ENCODE assay signal across 1 cellular context in genomic region chr9:4555251-4555650, GRCh38.
TF ChIP-seq lines count a peak whose summit lies in the region.

No MANE protein-coding gene starts in this region.

TF ChIP-seq in HEK293, 187 proteins besides CTCF, POLR2A, EP300 and RAD21 (continued from another document):
- TF ChIP-seq PRDM6 (tag by site-specific recombination; IDR thresholded peaks at IDR 0.05) (peak; percentile 55; the same call in 1 of the 2 replicates), ZSCAN30 (tag by site-specific recombination; IDR thresholded peaks at IDR 0.05) (no peak), ZNF214 (tag by site-specific recombination; IDR thresholded peaks at IDR 0.05; ENCODE audit: borderline replicate concordance) (no peak; the same call in 1 of the 2 replicates), ZNF843 (tag by site-specific recombination; IDR thresholded peaks at IDR 0.05) (peak; percentile 61; the same call in 1 of the 2 replicates), ZNF624 (tag by site-specific recombination; IDR thresholded peaks at IDR 0.05) (no peak), ZNF362 (tag by site-specific recombination; IDR thresholded peaks at IDR 0.05) (no peak), ZNF555 (tag by site-specific recombination; conservative IDR thresholded peaks at IDR 0.05) (no peak), EGR2 (tag by site-specific recombination; IDR thresholded peaks at IDR 0.05; ENCODE audit: low read depth) (no peak), SCRT2 (tag by site-specific recombination; IDR thresholded peaks at IDR 0.05) (no peak), ZNF266 (tag by site-specific recombination; IDR thresholded peaks at IDR 0.05; ENCODE audit: low read depth) (no peak), ZNF18 (tag by site-specific recombination; IDR thresholded peaks at IDR 0.05) (no peak), ZSCAN4 (tag by site-specific recombination; IDR thresholded peaks at IDR 0.05) (no peak), ZBTB48 (tag by site-specific recombination; IDR thresholded peaks at IDR 0.05) (no peak), ZNF629 (tag by site-specific recombination; IDR thresholded peaks at IDR 0.05) (peak; percentile 42; the same call in 1 of the 2 replicates), ZNF121 (tag by site-specific recombination; IDR thresholded peaks at IDR 0.05) (no peak), ZNF398 (tag by site-specific recombination; IDR thresholded peaks at IDR 0.05) (no peak; the same call in 1 of the 2 replicates), ZNF391 (tag by site-specific recombination; IDR thresholded peaks at IDR 0.05; ENCODE audit: borderline replicate concordance, low read depth) (no peak), ZNF311 (tag by site-specific recombination; IDR thresholded peaks at IDR 0.05; ENCODE audit: borderline replicate concordance) (no peak), ZNF561 (tag by site-specific recombination; IDR thresholded peaks at IDR 0.05; ENCODE audit: borderline replicate concordance) (no peak), ZNF280D (tag by site-specific recombination; IDR thresholded peaks at IDR 0.05) (no peak), ZNF138 (tag by site-specific recombination; IDR thresholded peaks at IDR 0.05; ENCODE audit: borderline replicate concordance) (no peak), GLI2 (tag by site-specific recombination; IDR thresholded peaks at IDR 0.05; ENCODE audit: borderline replicate concordance, low read depth) (no peak), ZNF302 (tag by site-specific recombination; IDR thresholded peaks at IDR 0.05; ENCODE audit: low read depth) (no peak), HOXA7 (CRISPR knock-in tag; IDR thresholded peaks at IDR 0.05; ENCODE audit: borderline replicate concordance) (no peak), ZNF449 (tag by site-specific recombination; IDR thresholded peaks at IDR 0.05) (no peak)
- TF ChIP-seq, protein P1, sequence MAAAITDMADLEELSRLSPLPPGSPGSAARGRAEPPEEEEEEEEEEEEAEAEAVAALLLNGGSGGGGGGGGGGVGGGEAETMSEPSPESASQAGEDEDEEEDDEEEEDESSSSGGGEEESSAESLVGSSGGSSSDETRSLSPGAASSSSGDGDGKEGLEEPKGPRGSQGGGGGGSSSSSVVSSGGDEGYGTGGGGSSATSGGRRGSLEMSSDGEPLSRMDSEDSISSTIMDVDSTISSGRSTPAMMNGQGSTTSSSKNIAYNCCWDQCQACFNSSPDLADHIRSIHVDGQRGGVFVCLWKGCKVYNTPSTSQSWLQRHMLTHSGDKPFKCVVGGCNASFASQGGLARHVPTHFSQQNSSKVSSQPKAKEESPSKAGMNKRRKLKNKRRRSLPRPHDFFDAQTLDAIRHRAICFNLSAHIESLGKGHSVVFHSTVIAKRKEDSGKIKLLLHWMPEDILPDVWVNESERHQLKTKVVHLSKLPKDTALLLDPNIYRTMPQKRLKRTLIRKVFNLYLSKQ (tag by site-specific recombination; IDR thresholded peaks at IDR 0.05; ENCODE audit: borderline replicate concordance) = no peak
- TF ChIP-seq, protein P2, sequence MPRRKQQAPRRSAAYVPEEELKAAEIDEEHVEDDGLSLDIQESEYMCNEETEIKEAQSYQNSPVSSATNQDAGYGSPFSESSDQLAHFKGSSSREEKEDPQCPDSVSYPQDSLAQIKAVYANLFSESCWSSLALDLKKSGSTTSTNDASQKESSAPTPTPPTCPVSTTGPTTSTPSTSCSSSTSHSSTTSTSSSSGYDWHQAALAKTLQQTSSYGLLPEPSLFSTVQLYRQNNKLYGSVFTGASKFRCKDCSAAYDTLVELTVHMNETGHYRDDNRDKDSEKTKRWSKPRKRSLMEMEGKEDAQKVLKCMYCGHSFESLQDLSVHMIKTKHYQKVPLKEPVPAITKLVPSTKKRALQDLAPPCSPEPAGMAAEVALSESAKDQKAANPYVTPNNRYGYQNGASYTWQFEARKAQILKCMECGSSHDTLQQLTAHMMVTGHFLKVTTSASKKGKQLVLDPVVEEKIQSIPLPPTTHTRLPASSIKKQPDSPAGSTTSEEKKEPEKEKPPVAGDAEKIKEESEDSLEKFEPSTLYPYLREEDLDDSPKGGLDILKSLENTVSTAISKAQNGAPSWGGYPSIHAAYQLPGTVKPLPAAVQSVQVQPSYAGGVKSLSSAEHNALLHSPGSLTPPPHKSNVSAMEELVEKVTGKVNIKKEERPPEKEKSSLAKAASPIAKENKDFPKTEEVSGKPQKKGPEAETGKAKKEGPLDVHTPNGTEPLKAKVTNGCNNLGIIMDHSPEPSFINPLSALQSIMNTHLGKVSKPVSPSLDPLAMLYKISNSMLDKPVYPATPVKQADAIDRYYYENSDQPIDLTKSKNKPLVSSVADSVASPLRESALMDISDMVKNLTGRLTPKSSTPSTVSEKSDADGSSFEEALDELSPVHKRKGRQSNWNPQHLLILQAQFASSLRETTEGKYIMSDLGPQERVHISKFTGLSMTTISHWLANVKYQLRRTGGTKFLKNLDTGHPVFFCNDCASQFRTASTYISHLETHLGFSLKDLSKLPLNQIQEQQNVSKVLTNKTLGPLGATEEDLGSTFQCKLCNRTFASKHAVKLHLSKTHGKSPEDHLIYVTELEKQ (tag by site-specific recombination; IDR thresholded peaks at IDR 0.05; ENCODE audit: borderline replicate concordance) = no peak
- TF ChIP-seq, protein P3, sequence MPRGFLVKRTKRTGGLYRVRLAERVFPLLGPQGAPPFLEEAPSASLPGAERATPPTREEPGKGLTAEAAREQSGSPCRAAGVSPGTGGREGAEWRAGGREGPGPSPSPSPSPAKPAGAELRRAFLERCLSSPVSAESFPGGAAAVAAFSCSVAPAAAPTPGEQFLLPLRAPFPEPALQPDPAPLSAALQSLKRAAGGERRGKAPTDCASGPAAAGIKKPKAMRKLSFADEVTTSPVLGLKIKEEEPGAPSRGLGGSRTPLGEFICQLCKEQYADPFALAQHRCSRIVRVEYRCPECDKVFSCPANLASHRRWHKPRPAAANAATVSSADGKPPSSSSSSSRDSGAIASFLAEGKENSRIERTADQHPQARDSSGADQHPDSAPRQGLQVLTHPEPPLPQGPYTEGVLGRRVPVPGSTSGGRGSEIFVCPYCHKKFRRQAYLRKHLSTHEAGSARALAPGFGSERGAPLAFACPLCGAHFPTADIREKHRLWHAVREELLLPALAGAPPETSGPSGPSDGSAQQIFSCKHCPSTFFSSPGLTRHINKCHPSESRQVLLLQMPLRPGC (tag by site-specific recombination; IDR thresholded peaks at IDR 0.05) = no peak
- TF ChIP-seq, protein P4, sequence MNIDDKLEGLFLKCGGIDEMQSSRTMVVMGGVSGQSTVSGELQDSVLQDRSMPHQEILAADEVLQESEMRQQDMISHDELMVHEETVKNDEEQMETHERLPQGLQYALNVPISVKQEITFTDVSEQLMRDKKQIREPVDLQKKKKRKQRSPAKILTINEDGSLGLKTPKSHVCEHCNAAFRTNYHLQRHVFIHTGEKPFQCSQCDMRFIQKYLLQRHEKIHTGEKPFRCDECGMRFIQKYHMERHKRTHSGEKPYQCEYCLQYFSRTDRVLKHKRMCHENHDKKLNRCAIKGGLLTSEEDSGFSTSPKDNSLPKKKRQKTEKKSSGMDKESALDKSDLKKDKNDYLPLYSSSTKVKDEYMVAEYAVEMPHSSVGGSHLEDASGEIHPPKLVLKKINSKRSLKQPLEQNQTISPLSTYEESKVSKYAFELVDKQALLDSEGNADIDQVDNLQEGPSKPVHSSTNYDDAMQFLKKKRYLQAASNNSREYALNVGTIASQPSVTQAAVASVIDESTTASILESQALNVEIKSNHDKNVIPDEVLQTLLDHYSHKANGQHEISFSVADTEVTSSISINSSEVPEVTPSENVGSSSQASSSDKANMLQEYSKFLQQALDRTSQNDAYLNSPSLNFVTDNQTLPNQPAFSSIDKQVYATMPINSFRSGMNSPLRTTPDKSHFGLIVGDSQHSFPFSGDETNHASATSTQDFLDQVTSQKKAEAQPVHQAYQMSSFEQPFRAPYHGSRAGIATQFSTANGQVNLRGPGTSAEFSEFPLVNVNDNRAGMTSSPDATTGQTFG (tag by site-specific recombination; IDR thresholded peaks at IDR 0.05; ENCODE audit: borderline replicate concordance) = no peak
- TF ChIP-seq, protein P5, sequence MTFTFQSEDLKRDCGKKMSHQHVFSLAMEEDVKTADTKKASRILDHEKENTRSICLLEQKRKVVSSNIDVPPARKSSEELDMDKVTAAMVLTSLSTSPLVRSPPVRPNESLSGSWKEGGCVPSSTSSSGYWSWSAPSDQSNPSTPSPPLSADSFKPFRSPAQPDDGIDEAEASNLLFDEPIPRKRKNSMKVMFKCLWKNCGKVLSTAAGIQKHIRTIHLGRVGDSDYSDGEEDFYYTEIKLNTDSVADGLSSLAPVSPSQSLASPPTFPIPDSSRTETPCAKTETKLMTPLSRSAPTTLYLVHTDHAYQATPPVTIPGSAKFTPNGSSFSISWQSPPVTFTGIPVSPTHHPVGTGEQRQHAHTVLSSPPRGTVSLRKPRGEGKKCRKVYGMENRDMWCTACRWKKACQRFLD (tag by site-specific recombination; IDR thresholded peaks at IDR 0.05) = no peak
